ENCODE assay signal across 14 cellular contexts in genomic region chr17:61209099-61209439, GRCh38.
A peak's percentile ranks its signal among the peaks of the same experiment; 100 is the strongest.
DNase-seq lines count a peak whose midpoint lies in the region; ATAC-seq and TF ChIP-seq lines count a peak whose summit lies in the region.
"Had no signal": no experiment of that assay in that cellular context is flagged by ENCODE, and none has a peak within 500 bp of the region (broad histone marks: within the 10 kb centered on the region; RNA-seq: fewer than 3 reads in every experiment).

No MANE protein-coding gene starts in this region.

- H3K14ac ChIP-seq in IMR-90 (replicated peaks; ENCODE audit: low read depth, low read length): 0 out of 2 replicates have a peak overlapping the region, but pooled peaks have one; percentile 65

- H4K20me1 ChIP-seq in IMR-90 (ENCODE audit: insufficient read depth, low read length): no peaks in the 10 kb centered on the region

- TF ChIP-seq EP300 in stomach (IDR thresholded peaks at IDR 0.05): no peak

- dilution Hi-C loops in IMR-90 (cut with HindIII; ENCODE audit: low sequenced_read_pairs, unreplicated experiment): no loop called here

- H3K36me3 Mint-ChIP-seq in endodermal cell (ENCODE audit: low read depth): no peaks in the 10 kb centered on the region
- H3K36me3 Mint-ChIP-seq in activated T-cell treated with anti-CD3 and anti-CD28 coated beads, Interleukin-2, amount 50 U/mL, for 24 hours (ENCODE audit: low read depth): no peaks in the 10 kb centered on the region
- H3K36me3 Mint-ChIP-seq: IgD-negative memory B cell; stimulated activated memory B cell treated with anti-CD40 and anti-IgM and Interleukin-4, amounts not matched to agents 10 μg/mL and 1 μg/mL and 100 μg/mL, for 72 hours had no signal

- peak overlapping the region; percentile 77; the same call in 1 of the 2 replicates for H3K23ac ChIP-seq in IMR-90 (ENCODE audit: low read depth, low read length)

- H3K18ac ChIP-seq in IMR-90 (ENCODE audit: low read depth, low read length): peak overlapping the region; percentile 69; the same call in 1 of the 2 replicates

- TF ChIP-seq CTCF in IMR-90 (conservative IDR thresholded peaks at IDR 0.05; ENCODE audit: low read depth, low read length) (no peak), endodermal cell (conservative IDR thresholded peaks at IDR 0.05) (no peak), stomach (IDR thresholded peaks at IDR 0.05) (no peak)

- no CpG with 5 or more reads among the region's 4 CpGs for WGBS in IMR-90 (ENCODE audit: extremely low coverage in 2 of 2, insufficient read length in 1 of 2), 2 experiments
- 88 to 93% methylated on average over 2 to 3 of the region's 4 CpGs for WGBS in endodermal cell (ENCODE audit: insufficient coverage in 1 of 2, insufficient read length in 1 of 2), 2 experiments
- WGBS in mesodermal cell (ENCODE audit: insufficient coverage in 2 of 2), 2 experiments: 87 to 100% methylated on average over 2 of the region's 4 CpGs
- WGBS in stomach, 5 donors: 14 to 36% (median 17%) methylated on average over 4 of the region's 4 CpGs

- BruUV-seq in IMR-90 (replicated peaks; lab: Mats Ljungman, UMichigan): no TSS peak

- H3K4me1 ChIP-seq in IMR-90 (ENCODE audit: control insufficient read depth, insufficient read depth, low read length): peaks cover 11% of the 10 kb centered on the region
- peaks cover 2% of the 10 kb centered on the region for H3K4me1 ChIP-seq in endodermal cell (ENCODE audit: control insufficient read depth, insufficient read depth, low read length)
- H3K4me1 ChIP-seq in mesodermal cell (ENCODE audit: control insufficient read depth, insufficient read depth, low read length, poor library complexity, severe bottlenecking): peaks cover 12% of the 10 kb centered on the region
- H3K4me1 ChIP-seq in stomach: peaks cover 0 to 29% (median 20%) of the 10 kb centered on the region in 4 donors

- H3K4me3 ChIP-seq in IMR-90 (ENCODE audit: insufficient read depth, low read depth, low read length): no peak overlapping the region
- no peak overlapping the region for H3K4me3 ChIP-seq in endodermal cell (ENCODE audit: low read length)
- H3K4me3 ChIP-seq in mesodermal cell (ENCODE audit: extremely low read depth, insufficient read depth, low read length, poor library complexity, severe bottlenecking): no peak overlapping the region
- no peak overlapping the region for H3K4me3 ChIP-seq in stomach

- CTCF ChIA-PET in IMR-90 (lab: Yijun Ruan, JAX): interaction anchor here (0.6 to 1.1 kb wide), 2 partner anchors 54 to 488 kb away, joined by 3 read pairs; no protein-coding TSS in a partner anchor

- peak overlapping the region; percentile 52; the same call in 1 of the 2 replicates for H3K9ac ChIP-seq in IMR-90 (ENCODE audit: low read depth, low read length)
- H3K9ac ChIP-seq in endodermal cell (ENCODE audit: extremely low read depth, low read length, poor library complexity, severe bottlenecking): no peak overlapping the region

- TF ChIP-seq POLR2A in IMR-90 (IDR thresholded peaks at IDR 0.05; ENCODE audit: low read depth, low read length): no peak
- no peak for TF ChIP-seq POLR2A in stomach (IDR thresholded peaks at IDR 0.05)

- H3K27me3 ChIP-seq in IMR-90 (ENCODE audit: control insufficient read depth, insufficient read depth, low read length) (no peaks in the 10 kb centered on the region), endodermal cell (ENCODE audit: control insufficient read depth, insufficient read depth, low read length, poor library complexity, severe bottlenecking) (peaks cover 41% of the 10 kb centered on the region), stomach (no peaks in the 10 kb centered on the region)

- no peak overlapping the region for H3K4me3 Mint-ChIP-seq in endodermal cell
- no peak overlapping the region for H3K4me3 Mint-ChIP-seq in activated T-cell treated with anti-CD3 and anti-CD28 coated beads, Interleukin-2, amount 50 U/mL, for 24 hours
- H3K4me3 Mint-ChIP-seq: activated B cell treated with CpG ODN at 0.5 μM for 24 hours; activated naive CD8-positive, alpha-beta T cell treated with anti-CD3 and anti-CD28 coated beads, Interleukin-2, amount 50 U/mL, for 24 hours; dendritic cell treated with granulocyte-macrophage colony-stimulating factor and Interleukin-4, amounts not matched to agents 40 ng/mL and 50 ng/mL, for 4 days; IgD-negative memory B cell; stimulated activated memory B cell treated with anti-CD40 and anti-IgM and Interleukin-4, amounts not matched to agents 10 μg/mL and 1 μg/mL and 100 μg/mL, for 72 hours had no signal

- H3K27ac ChIP-seq in IMR-90 (ENCODE audit: insufficient read depth, low read length) (peak overlapping the region; percentile 21; the same call in 1 of the 2 replicates), endodermal cell (ENCODE audit: low read depth, low read length) (peak overlapping the region; percentile 58), mesodermal cell (ENCODE audit: low read depth, low read length, severe bottlenecking) (peak overlapping the region; percentile 31), stomach (peak overlapping the region in 4 of 5 donors; percentile 51 to 75 (median 74))

- TF ChIP-seq RAD21 in IMR-90 (IDR thresholded peaks at IDR 0.05; ENCODE audit: low read length): no peak

- H3K9me1 ChIP-seq in IMR-90 (ENCODE audit: insufficient read depth, low read length): 0 out of 2 replicates have a peak, but pooled peaks cover 3% of the 10 kb centered on the region

- H3K27me3 Mint-ChIP-seq in endodermal cell (ENCODE audit: insufficient read depth): peaks cover 37% of the 10 kb centered on the region
- H3K27me3 Mint-ChIP-seq in activated T-cell treated with anti-CD3 and anti-CD28 coated beads, Interleukin-2, amount 50 U/mL, for 24 hours: no peaks in the 10 kb centered on the region
- H3K27me3 Mint-ChIP-seq: activated B cell treated with CpG ODN at 0.5 μM for 24 hours; activated naive CD8-positive, alpha-beta T cell treated with anti-CD3 and anti-CD28 coated beads, Interleukin-2, amount 50 U/mL, for 24 hours; dendritic cell treated with granulocyte-macrophage colony-stimulating factor and Interleukin-4, amounts not matched to agents 40 ng/mL and 50 ng/mL, for 4 days; stimulated activated memory B cell treated with anti-CD40 and anti-IgM and Interleukin-4, amounts not matched to agents 10 μg/mL and 1 μg/mL and 100 μg/mL, for 72 hours had no signal

- H3K56ac ChIP-seq in IMR-90 (ENCODE audit: extremely low read depth, insufficient read depth, low read length): no peak overlapping the region

- peak overlapping the region; percentile 21; the same call in 1 of the 2 replicates for H2BK20ac ChIP-seq in IMR-90 (ENCODE audit: low read depth, low read length)

- H3K9me3 Mint-ChIP-seq in endodermal cell: no peaks in the 10 kb centered on the region
- H3K9me3 Mint-ChIP-seq in activated T-cell treated with anti-CD3 and anti-CD28 coated beads, Interleukin-2, amount 50 U/mL, for 24 hours: no peaks in the 10 kb centered on the region
- H3K9me3 Mint-ChIP-seq: activated B cell treated with CpG ODN at 0.5 μM for 24 hours; activated naive CD8-positive, alpha-beta T cell treated with anti-CD3 and anti-CD28 coated beads, Interleukin-2, amount 50 U/mL, for 24 hours; dendritic cell treated with granulocyte-macrophage colony-stimulating factor and Interleukin-4, amounts not matched to agents 40 ng/mL and 50 ng/mL, for 4 days; IgD-negative memory B cell; stimulated activated memory B cell treated with anti-CD40 and anti-IgM and Interleukin-4, amounts not matched to agents 10 μg/mL and 1 μg/mL and 100 μg/mL, for 72 hours had no signal

- POLR2A ChIA-PET in IMR-90 (lab: Charles Lee; ENCODE audit: unreplicated experiment): interaction anchor here (0.6 to 1.9 kb wide), 5 partner anchors 10 to 202 kb away, joined by 3 to 30 read pairs (median 5); no protein-coding TSS in a partner anchor

- DNase-seq in IMR-90 (no peak), endodermal cell (no peak), stomach (no peak), 8988T (no peak)
- DNase-seq in activated CD8-positive, alpha-beta memory T cell treated with anti-CD3 and anti-CD28 coated beads, Interleukin-2, amount 50 U/mL, for 4 hours: no peak
- no peak for DNase-seq in activated T-cell treated with anti-CD3 and anti-CD28 coated beads, Interleukin-2, amount 50 U/mL, for 24 hours
- DNase-seq: activated B cell treated with CpG ODN at 0.5 μM for 24 hours; activated naive CD8-positive, alpha-beta T cell treated with anti-CD3 and anti-CD28 coated beads, Interleukin-2, amount 50 U/mL, for 24 hours; GOT3 had no signal

- H2BK15ac ChIP-seq in IMR-90 (ENCODE audit: low read depth, low read length): peak overlapping the region; percentile 78; the same call in 1 of the 3 replicates

- H3K27ac Mint-ChIP-seq in endodermal cell: no peak overlapping the region
- no peak overlapping the region for H3K27ac Mint-ChIP-seq in activated T-cell treated with anti-CD3 and anti-CD28 coated beads, Interleukin-2, amount 50 U/mL, for 24 hours
- H3K27ac Mint-ChIP-seq: activated B cell treated with CpG ODN at 0.5 μM for 24 hours; activated naive CD8-positive, alpha-beta T cell treated with anti-CD3 and anti-CD28 coated beads, Interleukin-2, amount 50 U/mL, for 24 hours; dendritic cell treated with granulocyte-macrophage colony-stimulating factor and Interleukin-4, amounts not matched to agents 40 ng/mL and 50 ng/mL, for 4 days; IgD-negative memory B cell; stimulated activated memory B cell treated with anti-CD40 and anti-IgM and Interleukin-4, amounts not matched to agents 10 μg/mL and 1 μg/mL and 100 μg/mL, for 72 hours had no signal

- peak overlapping the region; percentile 80 for H2BK120ac ChIP-seq in IMR-90 (ENCODE audit: low read depth, low read length)

- H3K4ac ChIP-seq in IMR-90 (ENCODE audit: low read depth, low read length): peak overlapping the region; percentile 30; the same call in 1 of the 2 replicates

- peak overlapping the region; percentile 52 to 74; a peak in 3 of 4 replicates for H4K8ac ChIP-seq in IMR-90 (ENCODE audit: low read depth in 2 of 2, low read length in 2 of 2)

- H3K79me1 ChIP-seq in IMR-90 (ENCODE audit: low read depth in 1 of 2, low read length in 2 of 2): peaks cover 3 to 12% of the 10 kb centered on the region in 2 experiments; a peak in 1 of 4 replicates

- no peak overlapping the region for H2AFZ ChIP-seq in IMR-90 (replicated peaks; ENCODE audit: low read length, poor library complexity)

- no peak overlapping the region; the same call in 1 of the 2 replicates for H4K5ac ChIP-seq in IMR-90 (ENCODE audit: low read depth, low read length)

- no peak overlapping the region for H2AK5ac ChIP-seq in IMR-90 (ENCODE audit: low read depth, low read length)

- H3K4me2 ChIP-seq in IMR-90 (ENCODE audit: low read depth, low read length): peak overlapping the region; percentile 56; the same call in 1 of the 2 replicates

- ATAC-seq in IMR-90 (ENCODE audit: low read depth) (peak; percentile 29), GM19463 (IDR thresholded peaks at IDR 0.05; ENCODE audit: unreplicated experiment) (no peak)
- ATAC-seq: activated naive CD8-positive, alpha-beta T cell treated with anti-CD3 and anti-CD28 coated beads, Interleukin-2, amount 50 U/mL, for 24 hours; stimulated activated memory B cell treated with anti-CD40 and anti-IgM and Interleukin-4, amounts not matched to agents 10 μg/mL and 1 μg/mL and 100 μg/mL, for 72 hours had no signal

- H3K36me3 ChIP-seq in IMR-90 (ENCODE audit: control insufficient read depth, insufficient read depth, low read length): no peaks in the 10 kb centered on the region
- H3K36me3 ChIP-seq in endodermal cell (ENCODE audit: control insufficient read depth, insufficient read depth, low read length): no peaks in the 10 kb centered on the region
- H3K36me3 ChIP-seq in mesodermal cell (ENCODE audit: control insufficient read depth, insufficient read depth, low read length): no peaks in the 10 kb centered on the region
- H3K36me3 ChIP-seq in stomach: no peaks in the 10 kb centered on the region

- H3K4me1 Mint-ChIP-seq in endodermal cell: peaks cover 20% of the 10 kb centered on the region
- no peaks in the 10 kb centered on the region for H3K4me1 Mint-ChIP-seq in activated T-cell treated with anti-CD3 and anti-CD28 coated beads, Interleukin-2, amount 50 U/mL, for 24 hours (ENCODE audit: low read depth)
- H3K4me1 Mint-ChIP-seq: activated B cell treated with CpG ODN at 0.5 μM for 24 hours; activated naive CD8-positive, alpha-beta T cell treated with anti-CD3 and anti-CD28 coated beads, Interleukin-2, amount 50 U/mL, for 24 hours; IgD-negative memory B cell; stimulated activated memory B cell treated with anti-CD40 and anti-IgM and Interleukin-4, amounts not matched to agents 10 μg/mL and 1 μg/mL and 100 μg/mL, for 72 hours had no signal

- no peak overlapping the region for H2AK9ac ChIP-seq in IMR-90 (replicated peaks; ENCODE audit: low read depth, low read length, poor library complexity)

- in situ Hi-C loops in IMR-90 (cut with MboI; ENCODE audit: low sequenced_read_pairs): no loop called here

- intact Hi-C loops in IMR-90 (cut with micrococcal nuclease) (loop anchor here (1.0 to 2.0 kb wide), 2 partner anchors 9 to 190 kb away; partner anchors contain the start of gene TBX2), stomach (cut with DNase I; ENCODE audit: low total_unique reads) (no loop called here)

- no peaks in the 10 kb centered on the region for H3K9me3 ChIP-seq in IMR-90 (ENCODE audit: control insufficient read depth, insufficient read depth, low read length)
- H3K9me3 ChIP-seq in endodermal cell (ENCODE audit: control insufficient read depth, low read length): no peaks in the 10 kb centered on the region
- no peaks in the 10 kb centered on the region for H3K9me3 ChIP-seq in mesodermal cell (ENCODE audit: control insufficient read depth, low read length)
- no peaks in the 10 kb centered on the region for H3K9me3 ChIP-seq in stomach

- peak overlapping the region; percentile 69 for H2BK5ac ChIP-seq in IMR-90 (ENCODE audit: low read depth, low read length, poor library complexity, severe bottlenecking)

- H4K91ac ChIP-seq in IMR-90 (ENCODE audit: insufficient read depth, low read depth, low read length): no peak overlapping the region

Comparison
In these comparisons a context has a peak if more than half of its experiments do, and no peak if none do; other contexts are left out.
1. H3K27ac ChIP-seq: peak in every context shown above with its lines; median percentile 74 in stomach; 58 in endodermal cell; 31 in mesodermal cell; 21 in IMR-90.